In genomic region chr21:35084869-35085268, GRCh38 we compare ENCODE assay signal across 12 cellular contexts. TPM values are rescaled to one million over a fixed set of nuclear protein-coding genes. Genes with fewer than 3 reads are reported as not detected.
DNase-seq lines count a peak whose midpoint lies in the region; ATAC-seq and TF ChIP-seq lines count a peak whose summit lies in the region.
"Had no signal": no experiment of that assay in that cellular context is flagged by ENCODE, and none has a peak within 500 bp of the region (broad histone marks: within the 10 kb centered on the region; RNA-seq: fewer than 3 reads in every experiment).

No MANE protein-coding gene starts in this region.

- H3K79me2 ChIP-seq in fibroblast of lung (ENCODE audit: control insufficient read depth, insufficient read depth, low read length) (no peaks in the 10 kb centered on the region), Karpas-422 (ENCODE audit: low read length) (no peaks in the 10 kb centered on the region)

- H3K27me3 ChIP-seq in SJCRH30 (no peaks in the 10 kb centered on the region), fibroblast of lung (ENCODE audit: control insufficient read depth, insufficient read depth, low read length) (no peaks in the 10 kb centered on the region), Karpas-422 (ENCODE audit: low read length) (no peaks in the 10 kb centered on the region)

- TF ChIP-seq CTCF in fibroblast of lung (conservative IDR thresholded peaks at IDR 0.05 in 1 of 2, IDR thresholded peaks at IDR 0.05 in 1 of 2; ENCODE audit: low read depth in 1 of 2, low read length in 2 of 2): no peak

- H3K9ac ChIP-seq in fibroblast of lung (ENCODE audit: insufficient read depth, low read length): no peak overlapping the region
- no peak overlapping the region for H3K9ac ChIP-seq in Karpas-422 (ENCODE audit: low read length)

- H3K4me1 ChIP-seq in SJCRH30 (peaks cover 21% of the 10 kb centered on the region), fibroblast of lung (ENCODE audit: control insufficient read depth, extremely low read depth, insufficient read depth, low read length) (peaks cover 12% of the 10 kb centered on the region), Karpas-422 (ENCODE audit: low read length) (peaks cover 3% of the 10 kb centered on the region; the same call in 1 of the 2 replicates)

- H3K36me3 ChIP-seq in SJCRH30 (no peaks in the 10 kb centered on the region), fibroblast of lung (ENCODE audit: control insufficient read depth, insufficient read depth, low read length) (no peaks in the 10 kb centered on the region), Karpas-422 (ENCODE audit: insufficient read depth, low read length) (no peaks in the 10 kb centered on the region)

- H4K20me1 ChIP-seq in fibroblast of lung (ENCODE audit: control insufficient read depth, extremely low read depth, insufficient read depth, low read length) (no peaks in the 10 kb centered on the region), Karpas-422 (ENCODE audit: insufficient read depth, low read depth, low read length) (no peaks in the 10 kb centered on the region)

- no peak overlapping the region for H3K4me2 ChIP-seq in fibroblast of lung (ENCODE audit: extremely low read depth, insufficient read depth, low read length)
- H3K4me2 ChIP-seq in Karpas-422 (ENCODE audit: low read depth, low read length, poor library complexity, severe bottlenecking): no peak overlapping the region

- peak; percentile 72 for DNase-seq in GM03348 (ENCODE audit: low spot score)
- DNase-seq in SJCRH30: no peak
- DNase-seq in fibroblast of lung (ENCODE audit: low read depth in 2 of 2): peak; percentile 91 to 99
- DNase-seq in skeletal muscle cell (ENCODE audit: low read depth): peak; percentile 77
- no peak for DNase-seq in Karpas-422
- DNase-seq in GOT3 (lab: John Stamatoyannopoulos, UW): no peak
- DNase-seq in NCI-H1436 treated with DMSO at 0.1 percent for 48 hours (lab: John Stamatoyannopoulos, UW): no peak
- DNase-seq: effector memory CD8-positive, alpha-beta T cell; mucosa of descending colon; retina; RPMI8226 had no signal

- no peak overlapping the region for H3K4me3 ChIP-seq in SJCRH30
- H3K4me3 ChIP-seq in fibroblast of lung (replicated peaks in 1 of 4; ENCODE audit: control extremely low read depth in 1 of 4, insufficient read depth in 1 of 4, low read depth in 3 of 4, low read length in 4 of 4): no peak overlapping the region
- no peak overlapping the region for H3K4me3 ChIP-seq in skeletal muscle cell (ENCODE audit: low read depth, low read length)
- no peak overlapping the region for H3K4me3 ChIP-seq in Karpas-422 (ENCODE audit: low read length)
- H3K4me3 ChIP-seq: mucosa of descending colon had no signal

- no peak for ATAC-seq in GM19452 (IDR thresholded peaks at IDR 0.05; ENCODE audit: unreplicated experiment)
- ATAC-seq: effector memory CD8-positive, alpha-beta T cell; mucosa of descending colon had no signal

- H2AFZ ChIP-seq in fibroblast of lung (ENCODE audit: low read length) (no peak overlapping the region), Karpas-422 (ENCODE audit: low read length) (no peak overlapping the region)

- H3K9me3 ChIP-seq in SJCRH30 (replicated peaks): peaks cover 18% of the 10 kb centered on the region; the same call in 1 of the 2 replicates
- H3K9me3 ChIP-seq in fibroblast of lung (ENCODE audit: control insufficient read depth, insufficient read depth, low read depth, low read length): no peaks in the 10 kb centered on the region
- H3K9me3 ChIP-seq in Karpas-422 (ENCODE audit: low read length): no peaks in the 10 kb centered on the region
- H3K9me3 ChIP-seq: mucosa of descending colon had no signal

- H3K27ac ChIP-seq in SJCRH30 (peak overlapping the region; percentile 35; the same call in 1 of the 2 replicates), fibroblast of lung (ENCODE audit: insufficient read depth, low read length) (peak overlapping the region; percentile 68), Karpas-422 (ENCODE audit: low read length) (no peak overlapping the region)

- no peaks in the 10 kb centered on the region for H3K9me2 ChIP-seq in Karpas-422 (replicated peaks; ENCODE audit: insufficient read depth, low read length)

RNA-seq across cellular contexts. Expression of gene RUNX1, which starts 35.8 kb away (rescaled TPM):
- total RNA-seq in SJCRH30 (2014; rRNA removed; shearing (Covaris generic)): 21.7 and 23.7 TPM in 2 replicates
- total RNA-seq in fibroblast of lung: 21.6 and 41.6 TPM in 2 replicates
- polyA plus RNA-seq in fibroblast of lung: 23.1 and 29.6 TPM in 2 replicates
- 25.3 and 25.6 TPM in 2 replicates for polyA plus RNA-seq in fibroblast of lung (2012)
- polyA minus RNA-seq in fibroblast of lung (ENCODE audit: low replicate concordance): 45.0 and 57.1 TPM in 2 replicates
- total RNA-seq in Karpas-422 (2014; rRNA removed; shearing (Covaris generic); ENCODE audit: low replicate concordance): 19.2 and 20.5 TPM in 2 replicates

Comparison
In these comparisons a context has a peak if more than half of its experiments do, and no peak if none do; other contexts are left out.
1. DNase-seq: peak in GM03348 (single experiment), fibroblast of lung (2 of 2) and skeletal muscle cell (single experiment); none in SJCRH30 (0 of 2), Karpas-422 (single experiment), GOT3 (single experiment) and NCI-H1436 treated with DMSO at 0.1 percent for 48 hours (single experiment).